In the genomic region with DNA sequence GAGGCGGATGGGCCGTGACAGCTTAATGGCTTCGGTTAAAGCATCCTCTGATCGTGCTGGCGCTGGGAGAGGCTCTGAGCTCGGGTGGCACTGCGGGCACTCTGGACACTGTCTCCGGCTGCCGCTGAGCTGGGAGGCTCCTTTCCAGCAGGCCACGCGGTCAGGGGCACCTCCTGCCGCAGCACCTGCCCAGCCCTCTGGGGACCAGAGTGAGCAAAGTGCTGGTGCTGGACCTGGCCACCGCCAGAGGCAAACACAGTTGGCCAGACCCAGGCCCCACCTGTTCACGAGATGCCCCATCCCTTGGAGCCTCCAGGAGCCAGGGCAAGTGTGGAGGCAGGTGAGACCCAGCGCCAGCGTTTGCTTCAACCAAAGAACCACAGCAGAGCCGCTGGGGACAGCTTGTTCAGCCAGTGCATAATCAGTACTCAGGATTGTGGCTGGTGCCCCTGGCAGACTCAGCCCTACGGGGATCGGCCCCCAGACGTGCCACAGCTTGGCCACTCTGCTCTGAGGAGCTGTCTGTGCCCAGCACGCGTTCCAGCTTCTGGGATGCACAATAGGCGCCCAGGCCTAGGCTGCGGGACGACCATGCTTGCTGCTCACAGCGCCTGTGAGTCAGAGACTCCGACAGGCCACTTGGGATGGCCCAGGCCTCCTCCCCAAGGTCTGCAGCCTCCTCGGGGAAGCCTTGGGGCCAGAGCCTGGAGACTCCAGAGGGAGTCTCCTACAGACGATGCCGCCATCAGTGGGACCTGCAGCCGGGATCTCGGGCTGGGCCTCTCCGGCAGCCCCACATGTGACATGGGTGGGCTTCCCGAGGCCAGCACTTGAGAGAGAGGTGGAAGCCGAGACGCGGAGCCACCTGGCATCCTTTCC, we compare ENCODE assay signal across 10 cellular contexts. TPM values are rescaled to one million over a fixed set of nuclear protein-coding genes. Genes with fewer than 3 reads are reported as not detected.
DNase-seq lines count a peak whose midpoint lies in the region; ATAC-seq and TF ChIP-seq lines count a peak whose summit lies in the region.
"Had no signal": no experiment of that assay in that cellular context is flagged by ENCODE, and none has a peak within 500 bp of the region (broad histone marks: within the 10 kb centered on the region; RNA-seq: fewer than 3 reads in every experiment).

No MANE protein-coding gene starts in this region.

- intact Hi-C loops in breast epithelium (cut with DNase I; ENCODE audit: low total_unique reads) = no loop called here
- intact Hi-C loops in sigmoid colon (cut with DNase I) = no loop called here

- H4K20me1 ChIP-seq in osteoblast (ENCODE audit: insufficient read depth, low read length) = peaks cover 4% of the 10 kb centered on the region

- TF ChIP-seq CTCF in breast epithelium (IDR thresholded peaks at IDR 0.05) (no peak), osteoblast (IDR thresholded peaks at IDR 0.05; ENCODE audit: extremely low read depth, low read depth, low read length) (no peak), sigmoid colon (IDR thresholded peaks at IDR 0.05) (no peak)

- no peaks in the 10 kb centered on the region for H3K79me2 ChIP-seq in osteoblast (ENCODE audit: insufficient read depth, low read length)

- H3K36me3 ChIP-seq in breast epithelium (no peaks in the 10 kb centered on the region), osteoblast (ENCODE audit: insufficient read depth, low read length) (no peaks in the 10 kb centered on the region), sigmoid colon (no peaks in the 10 kb centered on the region)

- H3K27ac ChIP-seq in breast epithelium = peak overlapping the region; percentile 93
- H3K27ac ChIP-seq in osteoblast (ENCODE audit: low read depth, low read length) = no peak overlapping the region
- peak overlapping the region in 2 of 4 donors; percentile 22 to 59 for H3K27ac ChIP-seq in sigmoid colon

- H3K9me3 ChIP-seq in breast epithelium (no peaks in the 10 kb centered on the region), osteoblast (ENCODE audit: low read depth, low read length) (no peaks in the 10 kb centered on the region), sigmoid colon (no peaks in the 10 kb centered on the region)

- TF ChIP-seq EP300 in sigmoid colon (IDR thresholded peaks at IDR 0.05) = no peak

- ATAC-seq in HG03457 (IDR thresholded peaks at IDR 0.05; ENCODE audit: unreplicated experiment) (no peak), GM21528 (IDR thresholded peaks at IDR 0.05; ENCODE audit: low FRiP score, unreplicated experiment) (no peak)

- H3K27me3 ChIP-seq in breast epithelium (no peaks in the 10 kb centered on the region), osteoblast (ENCODE audit: insufficient read depth, low read length) (peaks cover 2% of the 10 kb centered on the region), sigmoid colon (peaks cover 2 to 66% (median 30%) of the 10 kb centered on the region in 3 donors)

- 69 to 78% methylated on average over 37 of the region's 37 CpGs for WGBS in sigmoid colon, 2 donors

- H3K4me3 ChIP-seq in breast epithelium = peak overlapping the region in 2 of 3 donors; percentile 33 to 54
- no peak overlapping the region for H3K4me3 ChIP-seq in osteoblast (ENCODE audit: insufficient read depth, low read length)
- no peak overlapping the region for H3K4me3 ChIP-seq in sigmoid colon
- H3K4me3 ChIP-seq: lung had no signal

- TF ChIP-seq POLR2A in breast epithelium (IDR thresholded peaks at IDR 0.05) = no peak
- no peak for TF ChIP-seq POLR2A in sigmoid colon (IDR thresholded peaks at IDR 0.05)

- H3K4me1 ChIP-seq in breast epithelium = peaks cover 15 to 21% of the 10 kb centered on the region in 2 donors
- peaks cover 26% of the 10 kb centered on the region for H3K4me1 ChIP-seq in osteoblast (ENCODE audit: insufficient read depth, low read length)
- H3K4me1 ChIP-seq in sigmoid colon = peaks cover 0 to 23% (median 20%) of the 10 kb centered on the region in 4 donors

- H2AFZ ChIP-seq in osteoblast (ENCODE audit: low read length) = no peak overlapping the region

- DNase-seq in ELR (ENCODE audit: low read depth) (peak; percentile 26), NAMALWA (ENCODE audit: low spot score) (peak; percentile 37), breast epithelium (ENCODE audit: low spot score in 2 of 2) (no peak), osteoblast (ENCODE audit: insufficient read length, low spot score, missing footprints) (no peak), sigmoid colon (no peak), glomerular visceral epithelial cell (ENCODE audit: extremely low spot score) (no peak)
- DNase-seq: T-helper 9 cell had no signal

- peak overlapping the region; percentile 13 for H3K4me2 ChIP-seq in osteoblast (ENCODE audit: insufficient read depth, low read length)

RNA-seq across cellular contexts. Expression of a gene that starts 38.2 kb away (rescaled TPM):
- 10 to 100 TPM in 2 of 3 donors, 1 to 10 TPM in 1; 8.8 to 26.5 (median 15.4) TPM for total RNA-seq in breast epithelium
- total RNA-seq in osteoblast = under 0.01 TPM in 1 of 2 replicates, not detected in the other
- 10 to 100 TPM in 1 of 4 donors, 1 to 10 TPM in 3; 5.1 to 13.2 (median 6.6) TPM for total RNA-seq in sigmoid colon
- 10 to 100 TPM in 1 of 3 donors, 1 to 10 TPM in 2; 3.6 to 26.3 (median 4.2) TPM for polyA plus RNA-seq in sigmoid colon

Comparison
In these comparisons a context has a peak if more than half of its experiments do, and no peak if none do; other contexts are left out.
1. DNase-seq: peak in ELR (single experiment) and NAMALWA (single experiment); none in breast epithelium (0 of 2), osteoblast (single experiment), sigmoid colon (single experiment) and glomerular visceral epithelial cell (single experiment).
2. H3K4me3 ChIP-seq: peak in breast epithelium (2 of 3); none in osteoblast (single experiment) and sigmoid colon (0 of 4).